In the genomic region with DNA sequence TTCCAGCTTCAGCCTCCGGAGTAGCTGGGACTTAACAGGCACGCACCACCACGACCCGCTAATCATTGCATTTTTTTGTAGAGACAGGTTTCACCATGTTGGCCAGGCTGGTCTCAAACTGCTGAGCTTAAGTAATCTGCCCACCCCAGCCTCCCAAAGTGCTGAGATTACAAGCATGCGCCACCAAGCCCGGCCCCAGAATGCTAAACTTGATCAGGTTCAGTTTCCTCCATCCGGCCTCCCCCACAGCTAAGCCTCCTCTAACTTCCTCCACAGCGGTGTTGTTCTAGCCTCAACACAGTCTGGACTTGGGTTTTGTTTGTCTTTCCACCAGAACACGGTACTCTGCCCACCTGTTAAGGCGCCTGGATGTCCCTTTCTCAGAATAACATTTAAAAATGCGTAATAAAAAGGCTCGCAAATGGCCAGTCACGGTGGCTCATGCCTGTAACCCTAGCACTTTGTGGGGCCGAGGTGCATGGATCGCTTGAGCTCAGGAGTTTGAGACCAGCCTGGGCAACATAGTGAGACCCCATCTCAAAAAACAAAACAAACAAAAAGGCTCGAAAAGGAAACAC, we compare ENCODE assay signal across 1 cellular context.
TF ChIP-seq lines count a peak whose summit lies in the region.

No MANE protein-coding gene starts in this region.

TF ChIP-seq in HepG2, 621 proteins besides CTCF, POLR2A, EP300 and RAD21:
- TF ChIP-seq ZFP91 (CRISPR knock-in tag; IDR thresholded peaks at IDR 0.05; ENCODE audit: borderline replicate concordance) (no peak), PHF8 (CRISPR knock-in tag; IDR thresholded peaks at IDR 0.05) (no peak), ZNF383 (CRISPR knock-in tag; IDR thresholded peaks at IDR 0.05; ENCODE audit: borderline replicate concordance) (no peak), ATF7 (IDR thresholded peaks at IDR 0.05) (no peak), ATF7 (CRISPR knock-in tag; IDR thresholded peaks at IDR 0.05) (no peak), ZNF747 (CRISPR knock-in tag; IDR thresholded peaks at IDR 0.05; ENCODE audit: borderline replicate concordance) (no peak), ZNF121 (CRISPR knock-in tag; IDR thresholded peaks at IDR 0.05) (peak; percentile 89), RBAK (CRISPR knock-in tag; IDR thresholded peaks at IDR 0.05) (no peak), PAXIP1 (CRISPR knock-in tag; conservative IDR thresholded peaks at IDR 0.05) (no peak), ZKSCAN1 (IDR thresholded peaks at IDR 0.05; ENCODE audit: low read length) (no peak), SNAPC2 (CRISPR knock-in tag; IDR thresholded peaks at IDR 0.05) (no peak), PITX1 (CRISPR knock-in tag; IDR thresholded peaks at IDR 0.05) (no peak)
- TF ChIP-seq, protein P1, sequence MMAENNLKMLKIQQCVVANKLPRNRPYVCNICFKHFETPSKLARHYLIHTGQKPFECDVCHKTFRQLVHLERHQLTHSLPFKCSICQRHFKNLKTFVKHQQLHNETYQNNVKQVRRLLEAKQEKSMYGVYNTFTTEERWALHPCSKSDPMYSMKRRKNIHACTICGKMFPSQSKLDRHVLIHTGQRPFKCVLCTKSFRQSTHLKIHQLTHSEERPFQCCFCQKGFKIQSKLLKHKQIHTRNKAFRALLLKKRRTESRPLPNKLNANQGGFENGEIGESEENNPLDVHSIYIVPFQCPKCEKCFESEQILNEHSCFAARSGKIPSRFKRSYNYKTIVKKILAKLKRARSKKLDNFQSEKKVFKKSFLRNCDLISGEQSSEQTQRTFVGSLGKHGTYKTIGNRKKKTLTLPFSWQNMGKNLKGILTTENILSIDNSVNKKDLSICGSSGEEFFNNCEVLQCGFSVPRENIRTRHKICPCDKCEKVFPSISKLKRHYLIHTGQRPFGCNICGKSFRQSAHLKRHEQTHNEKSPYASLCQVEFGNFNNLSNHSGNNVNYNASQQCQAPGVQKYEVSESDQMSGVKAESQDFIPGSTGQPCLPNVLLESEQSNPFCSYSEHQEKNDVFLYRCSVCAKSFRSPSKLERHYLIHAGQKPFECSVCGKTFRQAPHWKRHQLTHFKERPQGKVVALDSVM (CRISPR knock-in tag; IDR thresholded peaks at IDR 0.05), result peak; percentile 94
